28 cellular contexts compared by ENCODE assay signal in genomic region chr3:169630852-169631251, GRCh38.
"Had no signal": no experiment of that assay in that cellular context is flagged by ENCODE, and none has a peak within 500 bp of the region (broad histone marks: within the 10 kb centered on the region; RNA-seq: fewer than 3 reads in every experiment).

No MANE protein-coding gene starts in this region.

- H3K27me3 Mint-ChIP-seq: progenitor cell of endocrine pancreas had no signal

- H3K9ac ChIP-seq: neural progenitor cell, parathyroid adenoma had no signal

- H3K4me1 Mint-ChIP-seq: natural killer cell; stimulated activated effector memory CD8-positive, alpha-beta T cell treated with anti-CD3 and anti-CD28 coated beads, Interleukin-12 subunit alpha, Interleukin-12 subunit beta, amount 100 ng/mL, for 72 hours; stimulated activated naive B cell treated with anti-CD40 and anti-IgM and Interleukin-4, amounts not matched to agents 10 μg/mL and 1 μg/mL and 100 μg/mL, for 72 hours had no signal

- H3K4me2 ChIP-seq: neural progenitor cell had no signal

- FAIRE-seq: small intestine had no signal

- H3K9me3 ChIP-seq: ovary, psoas muscle, right lobe of liver, sigmoid colon, stomach, thoracic aorta, thyroid gland, tibial nerve, upper lobe of right lung, uterus had no signal

- H3K4me1 ChIP-seq: parathyroid adenoma, psoas muscle, right lobe of liver, sigmoid colon, thyroid gland, uterus had no signal

- H3K4me3 ChIP-seq: neural progenitor cell, ovary, psoas muscle, right lobe of liver, sigmoid colon, stomach, thoracic aorta, thyroid gland, tibial nerve, upper lobe of right lung, uterus had no signal

- DNase-seq: natural killer cell; occipital lobe; ovary; posterior cingulate gyrus; psoas muscle; right cardiac atrium; right lobe of liver; sigmoid colon; small intestine; stimulated activated CD4-positive, alpha-beta T cell treated with anti-CD3 and anti-CD28 coated beads, Interleukin-15, amount 100 ng/mL, for 24 hours; stimulated activated CD4-positive, alpha-beta T cell treated with anti-CD3 and anti-CD28 coated beads, Interleukin-2, amount 100 ng/mL, for 24 hours; stimulated activated CD4-positive, alpha-beta T cell treated with anti-CD3 and anti-CD28 coated beads, Interleukin-2, amount 100 ng/mL, for 48 hours; stimulated activated CD4-positive, alpha-beta T cell treated with anti-CD3 and anti-CD28 coated beads, Interleukin-4, amount 100 ng/mL, for 24 hours; stimulated activated naive B cell treated with anti-CD40 and anti-IgM and Interleukin-4, amounts not matched to agents 10 μg/mL and 1 μg/mL and 100 μg/mL, for 72 hours; stimulated activated naive CD4-positive, alpha-beta T cell treated with Interleukin-2 at 50 U/mL for 16 hours; stomach; thyroid gland; upper lobe of right lung; uterus had no signal

- H3K9me3 Mint-ChIP-seq: natural killer cell; nephron; neural progenitor cell; stimulated activated effector memory CD8-positive, alpha-beta T cell treated with anti-CD3 and anti-CD28 coated beads, Interleukin-12 subunit alpha, Interleukin-12 subunit beta, amount 100 ng/mL, for 72 hours; stimulated activated naive B cell treated with anti-CD40 and anti-IgM and Interleukin-4, amounts not matched to agents 10 μg/mL and 1 μg/mL and 100 μg/mL, for 72 hours; stimulated activated naive CD8-positive, alpha-beta T cell treated with anti-CD3 and anti-CD28 coated beads, Interleukin-15, Interleukin-2, amounts not matched to agents 100 ng/mL and 50 ng/mL, for 24 hours; type B pancreatic cell had no signal

- H3K27ac Mint-ChIP-seq: natural killer cell; nephron; neural progenitor cell; progenitor cell of endocrine pancreas; stimulated activated effector memory CD8-positive, alpha-beta T cell treated with anti-CD3 and anti-CD28 coated beads, Interleukin-12 subunit alpha, Interleukin-12 subunit beta, amount 100 ng/mL, for 72 hours; stimulated activated naive B cell treated with anti-CD40 and anti-IgM and Interleukin-4, amounts not matched to agents 10 μg/mL and 1 μg/mL and 100 μg/mL, for 72 hours; stimulated activated naive CD8-positive, alpha-beta T cell treated with anti-CD3 and anti-CD28 coated beads, Interleukin-15, Interleukin-2, amounts not matched to agents 100 ng/mL and 50 ng/mL, for 24 hours; type B pancreatic cell had no signal

- H3K36me3 ChIP-seq: neural progenitor cell, ovary, right lobe of liver, sigmoid colon, stomach, thoracic aorta, thyroid gland, tibial nerve, upper lobe of right lung, uterus had no signal

- H3K27me3 ChIP-seq: neural progenitor cell, ovary, right lobe of liver, sigmoid colon, stomach, thyroid gland, tibial nerve, upper lobe of right lung, uterus had no signal

- ATAC-seq: natural killer cell; psoas muscle; right cardiac atrium; right lobe of liver; stimulated activated effector memory CD8-positive, alpha-beta T cell treated with anti-CD3 and anti-CD28 coated beads, Interleukin-12 subunit alpha, Interleukin-12 subunit beta, amount 100 ng/mL, for 72 hours; stimulated activated naive B cell treated with anti-CD40 and anti-IgM and Interleukin-4, amounts not matched to agents 10 μg/mL and 1 μg/mL and 100 μg/mL, for 72 hours; upper lobe of right lung had no signal

- H3K27ac ChIP-seq: neural progenitor cell, ovary, parathyroid adenoma, psoas muscle, right lobe of liver, sigmoid colon, stomach, thoracic aorta, thyroid gland, tibial nerve, upper lobe of right lung, uterus had no signal

- H2AFZ ChIP-seq: neural progenitor cell, parathyroid adenoma had no signal

- H3K36me3 Mint-ChIP-seq: natural killer cell; neural progenitor cell; stimulated activated effector memory CD8-positive, alpha-beta T cell treated with anti-CD3 and anti-CD28 coated beads, Interleukin-12 subunit alpha, Interleukin-12 subunit beta, amount 100 ng/mL, for 72 hours; stimulated activated naive B cell treated with anti-CD40 and anti-IgM and Interleukin-4, amounts not matched to agents 10 μg/mL and 1 μg/mL and 100 μg/mL, for 72 hours; type B pancreatic cell had no signal

- H3K4me3 Mint-ChIP-seq: natural killer cell; nephron; neural progenitor cell; stimulated activated effector memory CD8-positive, alpha-beta T cell treated with anti-CD3 and anti-CD28 coated beads, Interleukin-12 subunit alpha, Interleukin-12 subunit beta, amount 100 ng/mL, for 72 hours; stimulated activated naive B cell treated with anti-CD40 and anti-IgM and Interleukin-4, amounts not matched to agents 10 μg/mL and 1 μg/mL and 100 μg/mL, for 72 hours; stimulated activated naive CD8-positive, alpha-beta T cell treated with anti-CD3 and anti-CD28 coated beads, Interleukin-15, Interleukin-2, amounts not matched to agents 100 ng/mL and 50 ng/mL, for 24 hours; type B pancreatic cell had no signal

- H3K79me2 ChIP-seq: parathyroid adenoma had no signal
